ENCODE assay signal across 8 cellular contexts in the genomic region with DNA sequence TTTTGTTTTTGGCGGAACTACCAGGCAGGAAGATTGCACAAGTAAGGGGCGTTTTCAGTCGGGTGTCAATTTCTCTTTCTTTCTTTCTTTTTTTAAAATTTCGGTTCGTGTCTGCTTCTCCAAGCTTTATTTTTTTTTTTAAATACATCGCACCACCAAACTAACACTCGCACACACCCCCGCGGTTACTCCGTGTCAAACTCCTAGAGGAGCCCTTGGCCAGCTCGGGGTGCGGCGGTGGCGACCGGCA. TPM values are rescaled to one million over a fixed set of nuclear protein-coding genes. Genes with fewer than 3 reads are reported as not detected.
A peak's percentile ranks its signal among the peaks of the same experiment; 100 is the strongest.
DNase-seq lines count a peak whose midpoint lies in the region; ATAC-seq and TF ChIP-seq lines count a peak whose summit lies in the region.

No MANE protein-coding gene starts in this region.

- DNase-seq in AG10803 (ENCODE audit: low read depth) (no peak), esophagus muscularis mucosa (ENCODE audit: extremely low spot score) (no peak), prostate gland (ENCODE audit: low spot score) (no peak), middle frontal gyrus (ENCODE audit: extremely low spot score, low spot score) (no peak), iPS-NIHi11 (ENCODE audit: low spot score) (no peak)
- no peak for DNase-seq in activated effector memory CD4-positive, alpha-beta T cell treated with Interleukin-2 at 50 U/mL for 16 hours

- H3K4me1 ChIP-seq in esophagus muscularis mucosa = peaks cover 14 to 24% (median 22%) of the 10 kb centered on the region in 4 donors
- H3K4me1 ChIP-seq in prostate gland (replicated peaks) = no peaks in the 10 kb centered on the region

- intact Hi-C loops in esophagus muscularis mucosa (cut with DNase I) (loop anchor here (5.0 kb wide), 2 partner anchors 183 to 197 kb away; no protein-coding TSS in a partner anchor), prostate gland (cut with DNase I) (loop anchor here (5.0 to 10.0 kb wide), 4 partner anchors 68 to 199 kb away; a partner anchor contains a TSS)

- H3K9me3 ChIP-seq in esophagus muscularis mucosa = no peaks in the 10 kb centered on the region
- no peaks in the 10 kb centered on the region for H3K9me3 ChIP-seq in prostate gland

- 2% methylated on average over 15 of the region's 15 CpGs for WGBS in esophagus muscularis mucosa
- under 1% methylated on average over 15 of the region's 15 CpGs for WGBS in prostate gland

- TF ChIP-seq EP300 in esophagus muscularis mucosa (IDR thresholded peaks at IDR 0.05) = no peak

- H3K4me3 ChIP-seq in AG10803 (ENCODE audit: low read length) (peak overlapping the region; percentile 88), esophagus muscularis mucosa (peak overlapping the region; percentile 76 to 93 (median 88)), prostate gland (peak overlapping the region; percentile 69 to 83)

- H3K27ac ChIP-seq in esophagus muscularis mucosa (replicated peaks in 1 of 4) (peak overlapping the region; percentile 91 to 97 (median 96)), prostate gland (peak overlapping the region; percentile 90 to 94)

- H3K27me3 ChIP-seq in esophagus muscularis mucosa (no peaks in the 10 kb centered on the region), prostate gland (replicated peaks; ENCODE audit: insufficient read depth) (no peaks in the 10 kb centered on the region)

- H3K36me3 ChIP-seq in esophagus muscularis mucosa (no peaks in the 10 kb centered on the region), prostate gland (no peaks in the 10 kb centered on the region)

- TF ChIP-seq POLR2A in esophagus muscularis mucosa (IDR thresholded peaks at IDR 0.05; ENCODE audit: low read depth) (no peak), prostate gland (IDR thresholded peaks at IDR 0.05) (no peak)

- TF ChIP-seq CTCF in AG10803 (conservative IDR thresholded peaks at IDR 0.05; ENCODE audit: low read length) (no peak), esophagus muscularis mucosa (IDR thresholded peaks at IDR 0.05) (no peak), prostate gland (IDR thresholded peaks at IDR 0.05) (no peak)

- ATAC-seq in GM21528 (IDR thresholded peaks at IDR 0.05; ENCODE audit: low FRiP score, unreplicated experiment) = peak; percentile 18

TF ChIP-seq in PFSK-1, 5 proteins besides CTCF, POLR2A, EP300 and RAD21:
- TF ChIP-seq, protein P1, sequence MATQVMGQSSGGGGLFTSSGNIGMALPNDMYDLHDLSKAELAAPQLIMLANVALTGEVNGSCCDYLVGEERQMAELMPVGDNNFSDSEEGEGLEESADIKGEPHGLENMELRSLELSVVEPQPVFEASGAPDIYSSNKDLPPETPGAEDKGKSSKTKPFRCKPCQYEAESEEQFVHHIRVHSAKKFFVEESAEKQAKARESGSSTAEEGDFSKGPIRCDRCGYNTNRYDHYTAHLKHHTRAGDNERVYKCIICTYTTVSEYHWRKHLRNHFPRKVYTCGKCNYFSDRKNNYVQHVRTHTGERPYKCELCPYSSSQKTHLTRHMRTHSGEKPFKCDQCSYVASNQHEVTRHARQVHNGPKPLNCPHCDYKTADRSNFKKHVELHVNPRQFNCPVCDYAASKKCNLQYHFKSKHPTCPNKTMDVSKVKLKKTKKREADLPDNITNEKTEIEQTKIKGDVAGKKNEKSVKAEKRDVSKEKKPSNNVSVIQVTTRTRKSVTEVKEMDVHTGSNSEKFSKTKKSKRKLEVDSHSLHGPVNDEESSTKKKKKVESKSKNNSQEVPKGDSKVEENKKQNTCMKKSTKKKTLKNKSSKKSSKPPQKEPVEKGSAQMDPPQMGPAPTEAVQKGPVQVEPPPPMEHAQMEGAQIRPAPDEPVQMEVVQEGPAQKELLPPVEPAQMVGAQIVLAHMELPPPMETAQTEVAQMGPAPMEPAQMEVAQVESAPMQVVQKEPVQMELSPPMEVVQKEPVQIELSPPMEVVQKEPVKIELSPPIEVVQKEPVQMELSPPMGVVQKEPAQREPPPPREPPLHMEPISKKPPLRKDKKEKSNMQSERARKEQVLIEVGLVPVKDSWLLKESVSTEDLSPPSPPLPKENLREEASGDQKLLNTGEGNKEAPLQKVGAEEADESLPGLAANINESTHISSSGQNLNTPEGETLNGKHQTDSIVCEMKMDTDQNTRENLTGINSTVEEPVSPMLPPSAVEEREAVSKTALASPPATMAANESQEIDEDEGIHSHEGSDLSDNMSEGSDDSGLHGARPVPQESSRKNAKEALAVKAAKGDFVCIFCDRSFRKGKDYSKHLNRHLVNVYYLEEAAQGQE (IDR thresholded peaks at IDR 0.05; ENCODE audit: insufficient read depth in 1 of 2, low read depth in 2 of 2, low read length in 2 of 2) = no peak
- TF ChIP-seq SIN3A (IDR thresholded peaks at IDR 0.05; ENCODE audit: borderline replicate concordance, insufficient read depth, low read length) = peak; percentile 73; the same call in 1 of the 2 replicates
- TF ChIP-seq POLR2AphosphoS5 (IDR thresholded peaks at IDR 0.05; ENCODE audit: low read depth, low read length) = no peak
- no peak; the same call in 1 of the 2 replicates for TF ChIP-seq TAF1 (IDR thresholded peaks at IDR 0.05; ENCODE audit: borderline replicate concordance, insufficient read depth, low read length)
- TF ChIP-seq FOXP2 (optimal IDR thresholded peaks at IDR 0.05; ENCODE audit: borderline replicate concordance, extremely low read depth, extremely low read length, insufficient read depth) = no peak

RNA-seq across cellular contexts. Expression of a gene that starts 0.3 kb away (rescaled TPM):
- 57.6 TPM for polyA plus RNA-seq in PFSK-1 (2012; ENCODE audit: insufficient read length, low read depth)
- total RNA-seq in esophagus muscularis mucosa = 100 to 1,000 TPM in 3 of 4 donors, 10 to 100 TPM in 1; 98.6 to 112 (median 102) TPM
- total RNA-seq in prostate gland = 100 to 1,000 TPM; 150 to 188 TPM
